ENCODE assay signal across 16 cellular contexts in genomic region chr6:94736231-94736630, GRCh38.
"Had no signal": no experiment of that assay in that cellular context is flagged by ENCODE, and none has a peak within 500 bp of the region (broad histone marks: within the 10 kb centered on the region; RNA-seq: fewer than 3 reads in every experiment).

No MANE protein-coding gene starts in this region.

- H3K4me1 Mint-ChIP-seq: activated CD4-positive, alpha-beta T cell treated with anti-CD3 and anti-CD28 coated beads, Interleukin-2, amount 10 ng/mL, durations not matched to agents 24 days and 14 days; activated naive CD4-positive, alpha-beta T cell treated with anti-CD3 and anti-CD28 coated beads, Interleukin-2, amount 50 U/mL, for 24 hours had no signal

- H3K9me3 Mint-ChIP-seq: activated CD4-positive, alpha-beta T cell treated with anti-CD3 and anti-CD28 coated beads, Interleukin-2, amount 10 ng/mL, durations not matched to agents 24 days and 14 days; type B pancreatic cell had no signal

- DNase-seq: activated CD4-positive, alpha-beta T cell treated with anti-CD3 and anti-CD28 coated beads, Interleukin-2, amount 10 ng/mL, durations not matched to agents 24 days and 14 days; activated CD4-positive, CD25-positive, alpha-beta regulatory T cell; activated CD8-positive, alpha-beta memory T cell treated with anti-CD3 and anti-CD28 coated beads, Interleukin-2, amount 50 U/mL, for 4 hours; activated CD8-positive, alpha-beta T cell treated with anti-CD3 and anti-CD28 coated beads, Interleukin-2, amount 10 ng/mL, durations not matched to agents 7 days and 5 days; activated effector memory CD4-positive, alpha-beta T cell treated with anti-CD3 and anti-CD28 coated beads, Interleukin-2, amount 50 U/mL, for 16 hours; activated T-cell treated with anti-CD3 and anti-CD28 coated beads, Interleukin-2, amount 50 U/mL, for 48 hours; adrenal gland; islet precursor cell; midbrain; right lobe of liver; stimulated activated CD4-positive, alpha-beta T cell treated with anti-CD3 and anti-CD28 coated beads, Interleukin-4, amount 100 ng/mL, for 4 hours; stimulated activated CD8-positive, alpha-beta memory T cell treated with anti-CD3 and anti-CD28 coated beads, Interleukin-4, amount 100 ng/mL, for 48 hours; stimulated activated naive CD4-positive, alpha-beta T cell treated with Interleukin-2 at 50 U/mL for 16 hours had no signal

- H3K4me3 Mint-ChIP-seq: activated CD4-positive, alpha-beta T cell treated with anti-CD3 and anti-CD28 coated beads, Interleukin-2, amount 10 ng/mL, durations not matched to agents 24 days and 14 days; activated CD8-positive, alpha-beta T cell treated with anti-CD3 and anti-CD28 coated beads, Interleukin-2, amount 10 ng/mL, durations not matched to agents 7 days and 5 days; activated naive CD4-positive, alpha-beta T cell treated with anti-CD3 and anti-CD28 coated beads, Interleukin-2, amount 50 U/mL, for 24 hours; type B pancreatic cell had no signal

- H3K27me3 Mint-ChIP-seq: activated CD4-positive, alpha-beta T cell treated with anti-CD3 and anti-CD28 coated beads, Interleukin-2, amount 10 ng/mL, durations not matched to agents 24 days and 14 days; activated naive CD4-positive, alpha-beta T cell treated with anti-CD3 and anti-CD28 coated beads, Interleukin-2, amount 50 U/mL, for 24 hours; type B pancreatic cell had no signal

- ATAC-seq: activated CD8-positive, alpha-beta T cell treated with anti-CD3 and anti-CD28 coated beads, Interleukin-2, amount 10 ng/mL, durations not matched to agents 7 days and 5 days; esophagus mucosa; right lobe of liver had no signal

- H3K36me3 Mint-ChIP-seq: activated naive CD4-positive, alpha-beta T cell treated with anti-CD3 and anti-CD28 coated beads, Interleukin-2, amount 50 U/mL, for 24 hours; type B pancreatic cell had no signal

- H3K27ac Mint-ChIP-seq: activated CD4-positive, alpha-beta T cell treated with anti-CD3 and anti-CD28 coated beads, Interleukin-2, amount 10 ng/mL, durations not matched to agents 24 days and 14 days; activated CD8-positive, alpha-beta T cell treated with anti-CD3 and anti-CD28 coated beads, Interleukin-2, amount 10 ng/mL, durations not matched to agents 7 days and 5 days; activated naive CD4-positive, alpha-beta T cell treated with anti-CD3 and anti-CD28 coated beads, Interleukin-2, amount 50 U/mL, for 24 hours; type B pancreatic cell had no signal
